ENCODE assay signal across 24 cellular contexts in the genomic region with DNA sequence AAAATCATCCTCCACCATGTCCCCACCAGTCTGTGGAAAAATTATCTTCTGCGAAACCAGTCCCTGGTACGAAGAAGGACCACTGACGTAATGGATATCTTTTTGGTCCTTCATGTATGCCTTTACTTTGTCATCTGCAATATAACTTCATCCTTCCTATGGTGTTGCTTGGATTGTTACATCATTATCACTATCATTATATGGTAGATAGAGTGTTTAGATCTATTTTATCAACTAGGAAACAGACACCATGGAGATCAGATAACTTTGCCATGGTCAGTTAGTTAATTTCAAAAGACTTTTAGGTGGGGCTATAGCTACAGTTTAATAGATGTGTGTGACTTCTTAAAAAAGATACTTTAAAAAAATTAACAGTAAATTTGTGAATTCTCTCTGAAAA.
"Had no signal": no experiment of that assay in that cellular context is flagged by ENCODE, and none has a peak within 500 bp of the region (broad histone marks: within the 10 kb centered on the region; RNA-seq: fewer than 3 reads in every experiment).

No MANE protein-coding gene starts in this region.

- H3K9me3 ChIP-seq: esophagus squamous epithelium, lower lobe of right lung, neutrophil, pancreas, suprapubic skin, transverse colon, upper lobe of right lung, uterus had no signal

- H3K27me3 ChIP-seq: esophagus squamous epithelium, neutrophil, pancreas, suprapubic skin, transverse colon, upper lobe of right lung, uterus had no signal

- DNase-seq: dermis blood vessel endothelial cell; effector memory CD4-positive, alpha-beta T cell; esophagus squamous epithelium; foreskin melanocyte; left ventricle myocardium superior; lower lobe of right lung; pancreas; stimulated activated CD4-positive, alpha-beta T cell treated with anti-CD3 and anti-CD28 coated beads, Interleukin-12 subunit alpha, Interleukin-12 subunit beta, amount 100 ng/mL, for 4 hours; stimulated activated CD4-positive, alpha-beta T cell treated with anti-CD3 and anti-CD28 coated beads, Interleukin-1b, Interleukin-23, amount 100 ng/mL, for 48 hours; stimulated activated CD4-positive, alpha-beta T cell treated with anti-CD3 and anti-CD28 coated beads, Interleukin-4, amount 100 ng/mL, for 1 hour; stimulated activated CD8-positive, alpha-beta memory T cell treated with anti-CD3 and anti-CD28 coated beads, Interleukin-4, amount 100 ng/mL, for 48 hours; stimulated activated naive CD4-positive, alpha-beta T cell; stimulated activated naive CD8-positive, alpha-beta T cell treated with anti-CD3 and anti-CD28 coated beads, Interleukin-15, amount 100 ng/mL, for 72 hours; transverse colon; upper lobe of right lung; uterus had no signal

- H3K4me2 ChIP-seq: smooth muscle cell had no signal

- H3K4me3 Mint-ChIP-seq: natural killer cell treated with Interleukin-12 subunit alpha and Interleukin-12 subunit beta and Interleukin-15 and Interleukin-18, amount 100 ng/mL, for 72 hours; neural crest cell; stimulated activated naive CD8-positive, alpha-beta T cell treated with anti-CD3 and anti-CD28 coated beads, Interleukin-15, amount 100 ng/mL, for 72 hours had no signal

- H3K4me1 ChIP-seq: esophagus squamous epithelium, lower lobe of right lung, pancreas, suprapubic skin, transverse colon, upper lobe of right lung, uterus had no signal

- FAIRE-seq: endothelial cell of umbilical vein, pancreas had no signal

- H3K27ac Mint-ChIP-seq: natural killer cell treated with Interleukin-12 subunit alpha and Interleukin-12 subunit beta and Interleukin-15 and Interleukin-18, amount 100 ng/mL, for 72 hours had no signal

- H3K4me3 ChIP-seq: coronary artery, esophagus squamous epithelium, lower lobe of right lung, pancreas, smooth muscle cell, suprapubic skin, transverse colon, upper lobe of right lung, uterus had no signal

- H3K36me3 ChIP-seq: uterus had no signal

- H3K4me1 Mint-ChIP-seq: neural crest cell; stimulated activated naive CD8-positive, alpha-beta T cell treated with anti-CD3 and anti-CD28 coated beads, Interleukin-15, amount 100 ng/mL, for 72 hours had no signal

- ATAC-seq: left ventricle myocardium superior; lower lobe of right lung; pancreas; sciatic nerve; stimulated activated naive CD8-positive, alpha-beta T cell treated with anti-CD3 and anti-CD28 coated beads, Interleukin-15, amount 100 ng/mL, for 72 hours; upper lobe of right lung had no signal

- H3K9me3 Mint-ChIP-seq: natural killer cell treated with Interleukin-12 subunit alpha and Interleukin-12 subunit beta and Interleukin-15 and Interleukin-18, amount 100 ng/mL, for 72 hours; neural crest cell; stimulated activated naive CD8-positive, alpha-beta T cell treated with anti-CD3 and anti-CD28 coated beads, Interleukin-15, amount 100 ng/mL, for 72 hours had no signal

- H3K27me3 Mint-ChIP-seq: natural killer cell treated with Interleukin-12 subunit alpha and Interleukin-12 subunit beta and Interleukin-15 and Interleukin-18, amount 100 ng/mL, for 72 hours; stimulated activated naive CD8-positive, alpha-beta T cell treated with anti-CD3 and anti-CD28 coated beads, Interleukin-15, amount 100 ng/mL, for 72 hours had no signal

- H3K27ac ChIP-seq: coronary artery, esophagus squamous epithelium, lower lobe of right lung, neutrophil, pancreas, suprapubic skin, transverse colon, upper lobe of right lung, uterus had no signal
